ENCODE assay signal across 20 cellular contexts in the genomic region with DNA sequence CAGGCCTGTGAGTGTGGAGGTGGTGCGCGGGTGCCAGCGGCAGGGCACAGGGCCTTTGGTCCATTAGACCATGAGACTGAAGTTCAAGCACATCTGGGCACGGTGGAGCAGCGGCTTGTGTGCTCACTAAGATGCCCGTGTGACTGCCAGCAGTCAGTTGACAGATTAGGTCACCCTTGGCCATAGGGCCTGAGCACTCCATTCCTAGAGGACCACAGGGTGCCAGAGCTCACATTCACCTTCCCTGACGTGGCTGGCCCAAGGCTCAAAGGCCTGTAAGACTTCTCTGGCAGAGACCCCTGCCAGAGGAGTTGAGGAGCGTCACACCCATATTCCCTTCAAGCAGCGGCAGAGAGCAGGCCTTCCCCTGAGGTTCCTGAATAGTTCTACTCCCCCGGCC. TPM values are rescaled to one million over a fixed set of nuclear protein-coding genes. Genes with fewer than 3 reads are reported as not detected.
DNase-seq lines count a peak whose midpoint lies in the region; ATAC-seq and TF ChIP-seq lines count a peak whose summit lies in the region.
"Had no signal": no experiment of that assay in that cellular context is flagged by ENCODE, and none has a peak within 500 bp of the region (broad histone marks: within the 10 kb centered on the region; RNA-seq: fewer than 3 reads in every experiment).

No MANE protein-coding gene starts in this region.

- H3K9me3 Mint-ChIP-seq in neural progenitor cell: no peaks in the 10 kb centered on the region
- H3K9me3 Mint-ChIP-seq in activated naive CD4-positive, alpha-beta T cell treated with anti-CD3 and anti-CD28 coated beads, Interleukin-2, amount 50 U/mL, for 72 hours: peaks cover 0 to 3% of the 10 kb centered on the region in 2 donors
- H3K9me3 Mint-ChIP-seq: activated CD8-positive, alpha-beta T cell treated with anti-CD3 and anti-CD28 coated beads for 36 hours; memory B cell had no signal

- no peak overlapping the region for H3K9ac ChIP-seq in neural progenitor cell

- H3K27ac Mint-ChIP-seq in neural progenitor cell: peak overlapping the region; percentile 50
- no peak overlapping the region for H3K27ac Mint-ChIP-seq in activated naive CD4-positive, alpha-beta T cell treated with anti-CD3 and anti-CD28 coated beads, Interleukin-2, amount 50 U/mL, for 72 hours
- H3K27ac Mint-ChIP-seq: activated CD8-positive, alpha-beta T cell treated with anti-CD3 and anti-CD28 coated beads for 36 hours; CD4-positive, alpha-beta memory T cell; memory B cell had no signal

- H3K4me3 ChIP-seq in gastroesophageal sphincter (peak overlapping the region in 1 of 2 donors; percentile 49), neural progenitor cell (peak overlapping the region; percentile 42)
- H3K4me3 ChIP-seq: skin epidermis had no signal

- H3K27me3 Mint-ChIP-seq in neural progenitor cell (ENCODE audit: insufficient read depth, low read depth): peaks cover 10% of the 10 kb centered on the region

- H3K4me1 ChIP-seq in gastroesophageal sphincter (peaks cover 0 to 18% (median 7%) of the 10 kb centered on the region in 3 donors), neural progenitor cell (peaks cover 30% of the 10 kb centered on the region)

- TF ChIP-seq CTCF in gastroesophageal sphincter (IDR thresholded peaks at IDR 0.05) (no peak), neural progenitor cell (IDR thresholded peaks at IDR 0.05) (no peak)

- no peaks in the 10 kb centered on the region for H3K36me3 ChIP-seq in gastroesophageal sphincter
- H3K36me3 ChIP-seq in neural progenitor cell: no peaks in the 10 kb centered on the region
- H3K36me3 ChIP-seq: tibial nerve had no signal

- WGBS in gastroesophageal sphincter (ENCODE audit: low coverage in 1 of 2), 2 donors: 67 to 74% methylated on average over 3 to 6 of the region's 10 CpGs

- H4K20me1 ChIP-seq in neural progenitor cell (ENCODE audit: low read depth): peaks cover 4% of the 10 kb centered on the region

- no peak for TF ChIP-seq POLR2A in gastroesophageal sphincter (IDR thresholded peaks at IDR 0.05)

- H3F3A ChIP-seq in neural progenitor cell (ENCODE audit: low read depth): peaks cover 21% of the 10 kb centered on the region

- H3K9me3 ChIP-seq in gastroesophageal sphincter: no peaks in the 10 kb centered on the region
- H3K9me3 ChIP-seq in neural progenitor cell (ENCODE audit: low read depth): no peaks in the 10 kb centered on the region
- H3K9me3 ChIP-seq: tibial nerve had no signal

- H3K36me3 Mint-ChIP-seq in neural progenitor cell: no peaks in the 10 kb centered on the region
- peaks cover 0 to 5% of the 10 kb centered on the region in 2 donors for H3K36me3 Mint-ChIP-seq in activated naive CD4-positive, alpha-beta T cell treated with anti-CD3 and anti-CD28 coated beads, Interleukin-2, amount 50 U/mL, for 72 hours
- H3K36me3 Mint-ChIP-seq: CD4-positive, alpha-beta memory T cell; memory B cell had no signal

- H3K27me3 ChIP-seq in gastroesophageal sphincter (peaks cover 6% of the 10 kb centered on the region), neural progenitor cell (peaks cover 42% of the 10 kb centered on the region)

- intact Hi-C loops in Right ventricle myocardium superior (cut with DNase I) (no loop called here), Right ventricle myocardium inferior (cut with DNase I) (no loop called here)

- peak overlapping the region; percentile 88 for H3K4me2 ChIP-seq in neural progenitor cell

- TF ChIP-seq EP300 in gastroesophageal sphincter (IDR thresholded peaks at IDR 0.05): no peak

- H3K4me3 Mint-ChIP-seq in neural progenitor cell: peak overlapping the region; percentile 78
- H3K4me3 Mint-ChIP-seq: activated CD8-positive, alpha-beta T cell treated with anti-CD3 and anti-CD28 coated beads for 36 hours; CD4-positive, alpha-beta memory T cell; memory B cell had no signal

- peak overlapping the region; percentile 76 for H2AFZ ChIP-seq in neural progenitor cell (replicated peaks)

- H3K27ac ChIP-seq in gastroesophageal sphincter (peak overlapping the region in 2 of 4 donors; percentile 29 to 74), neural progenitor cell (no peak overlapping the region)
- H3K27ac ChIP-seq: VCaP had no signal

- DNase-seq in Right ventricle myocardium superior (no peak), Right ventricle myocardium inferior (ENCODE audit: missing footprints) (no peak), neural progenitor cell (ENCODE audit: low spot score) (no peak), NCI-H510A treated with DMSO at 0.1 percent for 48 hours (lab: John Stamatoyannopoulos, UW) (no peak), DMS114 treated with DMSO at 0.1 percent for 48 hours (lab: John Stamatoyannopoulos, UW; ENCODE audit: unreplicated experiment) (no peak), AML-193 (lab: John Stamatoyannopoulos, UW) (no peak)
- no peak for DNase-seq in activated naive CD4-positive, alpha-beta T cell treated with anti-CD3 and anti-CD28 coated beads, Interleukin-2, amount 50 U/mL, for 72 hours (ENCODE audit: low spot score in 2 of 2)
- DNase-seq: 8988T; activated CD8-positive, alpha-beta T cell treated with anti-CD3 and anti-CD28 coated beads for 36 hours; CD4-positive, alpha-beta memory T cell; Karpas-422; NCI-H1105 treated with DMSO at 0.1 percent for 48 hours; NCI-H2171; occipital lobe; T-helper 1 cell had no signal

- H3K4me1 Mint-ChIP-seq in neural progenitor cell: peaks cover 29% of the 10 kb centered on the region

- no peaks in the 10 kb centered on the region for H3K79me2 ChIP-seq in neural progenitor cell (ENCODE audit: low read depth)

- peak; percentile 39 for ATAC-seq in Right ventricle myocardium superior (ENCODE audit: poor library complexity)
- ATAC-seq in Right ventricle myocardium inferior: no peak
- ATAC-seq in gastroesophageal sphincter: peak; percentile 26
- ATAC-seq in activated naive CD4-positive, alpha-beta T cell treated with anti-CD3 and anti-CD28 coated beads, Interleukin-2, amount 50 U/mL, for 72 hours: no peak
- ATAC-seq: activated CD8-positive, alpha-beta T cell treated with anti-CD3 and anti-CD28 coated beads for 36 hours had no signal

RNA-seq across cellular contexts. Expression of a gene that starts 0.7 kb away (rescaled TPM):
- total RNA-seq in Right ventricle myocardium superior: not detected
- 0.11 TPM for total RNA-seq in Right ventricle myocardium inferior
- total RNA-seq in gastroesophageal sphincter: 1 to 10 TPM in 3 of 4 donors, under 1 TPM in 1; 0.20 to 2.2 (median 1.5) TPM
- total RNA-seq in neural progenitor cell (ENCODE audit: low replicate concordance): not detected in 2 replicates
- not detected for total RNA-seq in activated naive CD4-positive, alpha-beta T cell treated with anti-CD3 and anti-CD28 coated beads, Interleukin-2, amount 50 U/mL, for 72 hours
- total RNA-seq: activated CD8-positive, alpha-beta T cell treated with anti-CD3 and anti-CD28 coated beads for 36 hours; CD4-positive, alpha-beta memory T cell had no signal

Comparison
In these comparisons a context has a peak if more than half of its experiments do, and no peak if none do; other contexts are left out.
1. ATAC-seq: peak in Right ventricle myocardium superior (single experiment) and gastroesophageal sphincter (single experiment); none in Right ventricle myocardium inferior (single experiment) and activated naive CD4-positive, alpha-beta T cell treated with anti-CD3 and anti-CD28 coated beads, Interleukin-2, amount 50 U/mL, for 72 hours (0 of 2).